In the genomic region with DNA sequence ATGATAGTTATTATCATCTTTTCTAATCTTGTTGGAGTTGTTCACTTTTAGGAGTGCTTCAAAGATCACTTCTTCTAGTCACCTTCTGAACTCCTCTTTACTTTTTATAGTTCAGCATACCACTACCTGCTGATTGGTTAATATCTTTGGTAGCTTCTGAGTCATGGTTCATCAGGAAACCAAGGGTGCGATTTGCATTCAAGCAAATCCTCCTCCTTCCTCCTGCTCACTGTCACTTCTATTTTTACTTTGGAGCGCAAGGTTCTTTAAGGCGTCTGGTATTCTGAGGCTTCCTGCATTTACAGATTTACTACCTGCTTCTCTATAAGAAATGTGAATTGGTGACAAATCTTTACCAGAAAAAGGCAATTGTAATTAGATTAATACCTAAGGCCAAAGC, we compare ENCODE assay signal across 11 cellular contexts. TPM values are rescaled to one million over a fixed set of nuclear protein-coding genes. Genes with fewer than 3 reads are reported as not detected.
DNase-seq lines count a peak whose midpoint lies in the region; ATAC-seq, FAIRE-seq and TF ChIP-seq lines count a peak whose summit lies in the region.
"Had no signal": no experiment of that assay in that cellular context is flagged by ENCODE, and none has a peak within 500 bp of the region (broad histone marks: within the 10 kb centered on the region; RNA-seq: fewer than 3 reads in every experiment).

No MANE protein-coding gene starts in this region.

- peak; percentile 42 for FAIRE-seq in GM12892 (lab: Jason Lieb, UNC)
- FAIRE-seq: D721Med had no signal

- TF ChIP-seq POLR2A in GM12892 (IDR thresholded peaks at IDR 0.05; ENCODE audit: low read depth, low read length): no peak

- H3K27me3 ChIP-seq in brain microvascular endothelial cell (replicated peaks): no peaks in the 10 kb centered on the region

- H3K4me3 ChIP-seq in brain microvascular endothelial cell (ENCODE audit: low read depth, low read length): no peak overlapping the region

- H3K27ac ChIP-seq in brain microvascular endothelial cell: no peak overlapping the region

- ATAC-seq in GM21528 (IDR thresholded peaks at IDR 0.05; ENCODE audit: low FRiP score, unreplicated experiment) (peak; percentile 85), HG03342 (IDR thresholded peaks at IDR 0.05; ENCODE audit: unreplicated experiment) (peak; percentile 97)

- TF ChIP-seq CTCF in brain microvascular endothelial cell (IDR thresholded peaks at IDR 0.05; ENCODE audit: low read depth, low read length, missing control alignments): no peak

- in situ Hi-C loops in brain microvascular endothelial cell (cut with HindIII; ENCODE audit: low pct_ligation_motif_present, low sequenced_read_pairs): no loop called here

- H3K36me3 ChIP-seq in brain microvascular endothelial cell (replicated peaks): no peaks in the 10 kb centered on the region

- no peak for DNase-seq in GM12892 (ENCODE audit: insufficient read length)
- peak; percentile 42 for DNase-seq in brain microvascular endothelial cell
- no peak for DNase-seq in occipital lobe (lab: John Stamatoyannopoulos, UW)
- DNase-seq in DMS 273 treated with DMSO at 0.1 percent for 48 hours (lab: John Stamatoyannopoulos, UW): no peak
- no peak for DNase-seq in CD1c-positive myeloid dendritic cell (ENCODE audit: extremely low spot score)
- no peak for DNase-seq in NCI-H128 (lab: John Stamatoyannopoulos, UW; ENCODE audit: unreplicated experiment)
- DNase-seq: kidney, RPMI8226 had no signal

RNA-seq across cellular contexts. Expression of a gene that starts 24.0 kb away (rescaled TPM):
- polyA plus RNA-seq in GM12892 (2012; ENCODE audit: missing spikeins): not detected
- 166 TPM for total RNA-seq in occipital lobe
